9 cellular contexts compared by ENCODE assay signal in genomic region chr7:156032973-156033372, GRCh38.
"Had no signal": no experiment of that assay in that cellular context is flagged by ENCODE, and none has a peak within 500 bp of the region (broad histone marks: within the 10 kb centered on the region; RNA-seq: fewer than 3 reads in every experiment).

No MANE protein-coding gene starts in this region.

- H3K27ac Mint-ChIP-seq: GM23338, H9, HFFc6 had no signal

- H3K4me3 ChIP-seq: GM23248, GM23338, HAP-1 had no signal

- H3K4me1 ChIP-seq: HAP-1 had no signal

- H3K9me3 ChIP-seq: HAP-1 had no signal

- ATAC-seq: GM23338, HCT116 had no signal

- H3K36me3 ChIP-seq: HAP-1 had no signal

- H3K4me1 Mint-ChIP-seq: GM23338, H9 had no signal

- DNase-seq: GM23248, GOT3, H7, H9, HCEC 1CT, HFFc6 had no signal

- H3K27ac ChIP-seq: GM23248 had no signal

- H3K4me3 Mint-ChIP-seq: GM23338, H9, HFFc6 had no signal
